Comparison of ENCODE assay signal across 1 cellular context in the genomic region with DNA sequence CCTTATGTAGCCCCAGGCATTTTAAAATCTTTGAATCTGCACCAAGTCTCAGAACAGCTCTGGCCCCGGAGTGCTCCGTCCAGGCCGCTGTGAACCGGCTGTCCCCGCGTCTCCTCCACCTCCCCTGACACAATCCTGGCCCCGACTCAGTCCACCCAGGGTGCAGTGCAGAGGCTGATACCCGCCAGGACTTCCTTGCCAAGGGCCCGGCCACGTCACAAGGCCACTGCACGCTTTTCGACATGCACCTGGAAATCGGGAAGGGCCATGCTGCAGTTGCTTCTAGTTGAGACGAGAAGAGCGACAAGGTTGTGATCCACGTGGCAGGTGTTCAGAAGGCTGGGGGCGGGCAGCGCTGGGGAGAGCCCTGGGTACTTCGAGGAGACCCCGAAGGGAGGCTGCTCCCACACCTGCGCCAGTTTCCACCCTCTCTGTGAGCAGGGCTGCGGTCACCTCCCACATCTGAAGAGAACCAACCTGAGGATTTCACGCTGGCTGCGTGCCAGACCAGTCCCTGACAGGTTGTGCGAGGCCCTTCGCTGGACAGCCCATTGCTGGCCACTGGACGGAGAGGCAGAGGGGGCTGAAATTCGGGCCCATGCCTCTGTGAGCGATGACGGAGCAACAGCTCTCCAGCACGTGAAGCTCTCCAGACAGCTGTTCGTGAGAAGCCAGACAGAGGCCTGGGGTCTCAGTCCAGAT.
TF ChIP-seq lines count a peak whose summit lies in the region.

No MANE protein-coding gene starts in this region.

TF ChIP-seq in IMR-90, 13 proteins besides CTCF, POLR2A, EP300 and RAD21 (continued from another document):
- TF ChIP-seq FOS (IDR thresholded peaks at IDR 0.05; ENCODE audit: low read depth, low read length): no peak
- no peak for TF ChIP-seq MXI1 (IDR thresholded peaks at IDR 0.05; ENCODE audit: borderline replicate concordance, low read depth, low read length)
- no peak for TF ChIP-seq SMC3 (IDR thresholded peaks at IDR 0.05; ENCODE audit: low read depth, low read length)
- no peak for TF ChIP-seq CEBPB (IDR thresholded peaks at IDR 0.05; ENCODE audit: low read depth, low read length)
- TF ChIP-seq NFE2L2 (IDR thresholded peaks at IDR 0.05; ENCODE audit: low read depth, low read length): no peak
- TF ChIP-seq RCOR1 (IDR thresholded peaks at IDR 0.05; ENCODE audit: insufficient replicate concordance, low read length): no peak
- TF ChIP-seq, protein P1, sequence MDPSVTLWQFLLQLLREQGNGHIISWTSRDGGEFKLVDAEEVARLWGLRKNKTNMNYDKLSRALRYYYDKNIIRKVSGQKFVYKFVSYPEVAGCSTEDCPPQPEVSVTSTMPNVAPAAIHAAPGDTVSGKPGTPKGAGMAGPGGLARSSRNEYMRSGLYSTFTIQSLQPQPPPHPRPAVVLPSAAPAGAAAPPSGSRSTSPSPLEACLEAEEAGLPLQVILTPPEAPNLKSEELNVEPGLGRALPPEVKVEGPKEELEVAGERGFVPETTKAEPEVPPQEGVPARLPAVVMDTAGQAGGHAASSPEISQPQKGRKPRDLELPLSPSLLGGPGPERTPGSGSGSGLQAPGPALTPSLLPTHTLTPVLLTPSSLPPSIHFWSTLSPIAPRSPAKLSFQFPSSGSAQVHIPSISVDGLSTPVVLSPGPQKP (IDR thresholded peaks at IDR 0.05; ENCODE audit: borderline replicate concordance, low read depth, low read length): no peak
- TF ChIP-seq RFX5 (IDR thresholded peaks at IDR 0.05; ENCODE audit: low read depth, low read length): no peak
- TF ChIP-seq CHD1 (IDR thresholded peaks at IDR 0.05; ENCODE audit: low read depth, low read length): no peak
- no peak for TF ChIP-seq MAFK (IDR thresholded peaks at IDR 0.05; ENCODE audit: low read depth, low read length)
